In genomic region chr17:40309938-40310510, GRCh38 we compare ENCODE assay signal across 9 cellular contexts. TPM values are rescaled to one million over a fixed set of nuclear protein-coding genes. Genes with fewer than 3 reads are reported as not detected.
DNase-seq lines count a peak whose midpoint lies in the region; FAIRE-seq and TF ChIP-seq lines count a peak whose summit lies in the region.
"Had no signal": no experiment of that assay in that cellular context is flagged by ENCODE, and none has a peak within 500 bp of the region (broad histone marks: within the 10 kb centered on the region; RNA-seq: fewer than 3 reads in every experiment).

No MANE protein-coding gene starts in this region.

- TF ChIP-seq EP300 in SK-N-SH (IDR thresholded peaks at IDR 0.05; ENCODE audit: borderline replicate concordance in 1 of 2, low read depth in 1 of 2, low read length in 1 of 2): no peak

- DNase-seq in GM19239 (ENCODE audit: insufficient read length, low spot score): no peak
- peak; percentile 44 for DNase-seq in SK-N-SH
- DNase-seq in left ventricle myocardium inferior: peak; percentile 28
- no peak for DNase-seq in esophagus squamous epithelium (lab: John Stamatoyannopoulos, UW)
- no peak for DNase-seq in GM19240 (ENCODE audit: insufficient read length, low spot score)
- DNase-seq in dedifferentiated amniotic fluid mesenchymal stem cell (ENCODE audit: extremely low spot score): no peak
- no peak for DNase-seq in activated T-cell treated with anti-CD3 and anti-CD28 coated beads for 4 hours
- DNase-seq: aorta had no signal

- CTCF ChIA-PET in SK-N-SH (lab: Yijun Ruan, JAX): interaction anchor here (1.0 to 57.6 kb wide), 7 partner anchors 5 to 250 kb away, joined by 3 to 1706 read pairs (median 4); partner anchors contain the start of genes CDC6, GJD3, RARA and WIPF2

- peak overlapping the region; percentile 58 for H3K9ac ChIP-seq in SK-N-SH

- H3K27me3 ChIP-seq in SK-N-SH (ENCODE audit: insufficient read depth) (no peaks in the 10 kb centered on the region), left ventricle myocardium inferior (ENCODE audit: low read depth) (no peaks in the 10 kb centered on the region), esophagus squamous epithelium (no peaks in the 10 kb centered on the region)

- H3K4me1 ChIP-seq in SK-N-SH (ENCODE audit: control insufficient read depth in 1 of 2, insufficient read depth in 2 of 2, low read depth in 1 of 2, low read length in 1 of 2) (peaks cover 62 to 89% of the 10 kb centered on the region in 2 experiments), left ventricle myocardium inferior (peaks cover 89% of the 10 kb centered on the region), esophagus squamous epithelium (peaks cover 75 to 93% (median 89%) of the 10 kb centered on the region in 3 donors)

- no peak for TF ChIP-seq RAD21 in SK-N-SH (IDR thresholded peaks at IDR 0.05; ENCODE audit: low read length)

- H3K9me3 ChIP-seq in SK-N-SH (no peaks in the 10 kb centered on the region), left ventricle myocardium inferior (replicated peaks) (no peaks in the 10 kb centered on the region), esophagus squamous epithelium (no peaks in the 10 kb centered on the region)

- POLR2A ChIA-PET in SK-N-SH (lab: Yijun Ruan, JAX): interaction anchor here (0.6 to 3.9 kb wide), 7 partner anchors 9 to 98 kb away, joined by 3 to 27 read pairs (median 4); no protein-coding TSS in a partner anchor

- H3K4me3 ChIP-seq in SK-N-SH (ENCODE audit: low read depth in 2 of 2, low read length in 1 of 2) (peak overlapping the region; percentile 65 to 69), left ventricle myocardium inferior (peak overlapping the region; percentile 59), skin epidermis (peak overlapping the region in 4 of 7 experiments; percentile 17 to 49 (median 40)), esophagus squamous epithelium (peak overlapping the region in 2 of 4 donors; percentile 50 to 71)

- peaks cover 54% of the 10 kb centered on the region for H3F3A ChIP-seq in SK-N-SH (replicated peaks; ENCODE audit: insufficient read depth)

- no peak overlapping the region for H2AFZ ChIP-seq in SK-N-SH (ENCODE audit: low read depth)

- intact Hi-C loops in left ventricle myocardium inferior (cut with micrococcal nuclease): no loop called here
- intact Hi-C loops in esophagus squamous epithelium (cut with DNase I): loop anchor here (10.0 kb wide), 1 partner anchor 245 kb away; no protein-coding TSS in a partner anchor

- no peak for TF ChIP-seq POLR2A in esophagus squamous epithelium (IDR thresholded peaks at IDR 0.05)

- H3K36me3 ChIP-seq in SK-N-SH (replicated peaks in 1 of 2; ENCODE audit: control insufficient read depth in 1 of 2, insufficient read depth in 2 of 2, low read length in 1 of 2): no peaks in the 10 kb centered on the region
- H3K36me3 ChIP-seq in left ventricle myocardium inferior: no peaks in the 10 kb centered on the region
- H3K36me3 ChIP-seq in esophagus squamous epithelium: no peaks in the 10 kb centered on the region

- peak overlapping the region; percentile 81 for H3K4me2 ChIP-seq in SK-N-SH

- H3K27ac ChIP-seq in SK-N-SH (ENCODE audit: low read depth in 2 of 2, low read length in 1 of 2) (peak overlapping the region; percentile 95 to 99), left ventricle myocardium inferior (replicated peaks) (peak overlapping the region; percentile 90), skin epidermis (peak overlapping the region in 18 of 21 experiments; percentile 14 to 85 (median 68)), esophagus squamous epithelium (peak overlapping the region in 2 of 4 donors; percentile 19 to 78)

- peaks cover 13% of the 10 kb centered on the region; the same call in 1 of the 2 replicates for H3K79me2 ChIP-seq in SK-N-SH (ENCODE audit: insufficient read depth)

- no peak for TF ChIP-seq CTCF in SK-N-SH (IDR thresholded peaks at IDR 0.05)
- TF ChIP-seq CTCF in left ventricle myocardium inferior (IDR thresholded peaks at IDR 0.05; ENCODE audit: borderline replicate concordance): no peak
- no peak for TF ChIP-seq CTCF in esophagus squamous epithelium (IDR thresholded peaks at IDR 0.05)

- WGBS in SK-N-SH (ENCODE audit: low lambda C conversion rate): 96% methylated on average over 2 of the region's 2 CpGs
- no CpG with 5 or more reads among the region's 2 CpGs for WGBS in esophagus squamous epithelium, 2 donors

- H4K20me1 ChIP-seq in SK-N-SH (ENCODE audit: insufficient read depth): no peaks in the 10 kb centered on the region

- no peaks in the 10 kb centered on the region for H3K9me2 ChIP-seq in SK-N-SH

- FAIRE-seq in GM19239 (lab: Jason Lieb, UNC): peak; percentile 4

TF ChIP-seq in SK-N-SH, 30 proteins besides CTCF, POLR2A, EP300 and RAD21:
- TF ChIP-seq TCF12 (IDR thresholded peaks at IDR 0.05) (0 out of 2 replicates have a peak, but pooled peaks have one; percentile 43), SIN3A (IDR thresholded peaks at IDR 0.05; ENCODE audit: borderline replicate concordance, low read depth, low read length) (no peak), EZH2phosphoT487 (IDR thresholded peaks at IDR 0.05; ENCODE audit: borderline replicate concordance, low read depth) (no peak), TAF1 (IDR thresholded peaks at IDR 0.05; ENCODE audit: borderline replicate concordance, low read depth, low read length) (no peak), USF2 (IDR thresholded peaks at IDR 0.05; ENCODE audit: borderline replicate concordance, low read depth, low read length) (no peak), GABPA (IDR thresholded peaks at IDR 0.05; ENCODE audit: low read depth) (no peak), MXI1 (IDR thresholded peaks at IDR 0.05; ENCODE audit: low read depth, low read length) (peak; percentile 59; the same call in 1 of the 2 replicates), FOXM1 (IDR thresholded peaks at IDR 0.05; ENCODE audit: low read depth) (no peak), CHD2 (IDR thresholded peaks at IDR 0.05; ENCODE audit: low read length, partially characterized antibody) (no peak), SMC3 (IDR thresholded peaks at IDR 0.05; ENCODE audit: low read depth, low read length) (no peak)
- TF ChIP-seq, protein P1, sequence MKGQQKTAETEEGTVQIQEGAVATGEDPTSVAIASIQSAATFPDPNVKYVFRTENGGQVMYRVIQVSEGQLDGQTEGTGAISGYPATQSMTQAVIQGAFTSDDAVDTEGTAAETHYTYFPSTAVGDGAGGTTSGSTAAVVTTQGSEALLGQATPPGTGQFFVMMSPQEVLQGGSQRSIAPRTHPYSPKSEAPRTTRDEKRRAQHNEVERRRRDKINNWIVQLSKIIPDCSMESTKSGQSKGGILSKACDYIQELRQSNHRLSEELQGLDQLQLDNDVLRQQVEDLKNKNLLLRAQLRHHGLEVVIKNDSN (IDR thresholded peaks at IDR 0.05; ENCODE audit: borderline replicate concordance, low read depth): no peak

RNA-seq across cellular contexts. Expression of gene RARA, which starts 1.0 kb away (rescaled TPM):
- 8.9 and 13.3 TPM in 2 replicates for polyA plus RNA-seq in SK-N-SH (2012; rRNA removed)
- 6.9 and 9.6 TPM in 2 replicates for polyA plus RNA-seq in SK-N-SH (2012; cell fraction: cytosol; rRNA removed)
- polyA plus RNA-seq in SK-N-SH (2012; cell fraction: nucleus; rRNA removed): 13.2 and 15.0 TPM in 2 replicates
- total RNA-seq in left ventricle myocardium inferior (17.1 TPM), esophagus squamous epithelium (10 to 100 TPM in 2 of 4 donors, 1 to 10 TPM in 2; 6.7 to 14.2 (median 10.8) TPM)

RNA-seq across cellular contexts. Expression of gene CDC6, which starts 22.3 kb away (rescaled TPM):
- 12.7 and 12.8 TPM in 2 replicates for polyA plus RNA-seq in SK-N-SH (2012; rRNA removed)
- 15.2 and 16.8 TPM in 2 replicates for polyA plus RNA-seq in SK-N-SH (2012; cell fraction: cytosol; rRNA removed)
- polyA plus RNA-seq in SK-N-SH (2012; cell fraction: nucleus; rRNA removed): 8.3 and 11.7 TPM in 2 replicates
- total RNA-seq in left ventricle myocardium inferior: 0.55 TPM
- total RNA-seq in esophagus squamous epithelium: 10 to 100 TPM in 2 of 4 donors, 1 to 10 TPM in 2; 2.9 to 17.8 (median 9.8) TPM

RNA-seq across cellular contexts. Expression of gene GJD3, which starts 54.5 kb away (rescaled TPM):
- polyA plus RNA-seq in SK-N-SH (2012; rRNA removed): not detected in 2 replicates
- not detected in 2 replicates for polyA plus RNA-seq in SK-N-SH (2012; cell fraction: cytosol; rRNA removed)
- polyA plus RNA-seq in SK-N-SH (2012; cell fraction: nucleus; rRNA removed): not detected in 2 replicates
- total RNA-seq in left ventricle myocardium inferior: 0.88 TPM
- 1 to 10 TPM in 1 of 4 donors, under 1 TPM in 2, not detected in 1; 0.38 to 1.7 (median 0.47) TPM for total RNA-seq in esophagus squamous epithelium
- polyA plus RNA-seq: aorta had no signal

Comparison
In these comparisons a context has a peak if more than half of its experiments do, and no peak if none do; other contexts are left out.
1. DNase-seq: peak in SK-N-SH (single experiment) and left ventricle myocardium inferior (single experiment); none in GM19239 (single experiment), esophagus squamous epithelium (single experiment), GM19240 (single experiment), dedifferentiated amniotic fluid mesenchymal stem cell (single experiment) and activated T-cell treated with anti-CD3 and anti-CD28 coated beads for 4 hours (single experiment).